ENCODE assay signal across 1 cellular context in genomic region chr11:28110108-28110838, GRCh38.
TF ChIP-seq lines count a peak whose summit lies in the region.

No MANE protein-coding gene starts in this region.

TF ChIP-seq in H1, 55 proteins besides CTCF, POLR2A, EP300 and RAD21 (continued from another document):
- TF ChIP-seq SIRT6 (IDR thresholded peaks at IDR 0.05; ENCODE audit: low read length) (no peak), MAX (IDR thresholded peaks at IDR 0.05) (peak; percentile 84), CEBPB (IDR thresholded peaks at IDR 0.05; ENCODE audit: low read depth, low read length) (no peak), BCL11A (IDR thresholded peaks at IDR 0.05; ENCODE audit: low read depth in 2 of 2, low read length in 2 of 2) (no peak), KDM4A (IDR thresholded peaks at IDR 0.05; ENCODE audit: low read depth, low read length, severe bottlenecking) (peak; percentile 40), TAF7 (optimal IDR thresholded peaks at IDR 0.05; ENCODE audit: borderline replicate concordance, low read depth, low read length) (peak; percentile 73), TEAD4 (IDR thresholded peaks at IDR 0.05; ENCODE audit: low read depth, low read length) (peak; percentile 57; the same call in 1 of the 2 replicates), RFX5 (IDR thresholded peaks at IDR 0.05; ENCODE audit: borderline replicate concordance, low read depth, low read length) (no peak), POLR2AphosphoS5 (IDR thresholded peaks at IDR 0.05; ENCODE audit: low read depth, low read length) (peak; percentile 95), CHD2 (IDR thresholded peaks at IDR 0.05; ENCODE audit: low read length) (peak; percentile 64), HDAC2 (IDR thresholded peaks at IDR 0.05; ENCODE audit: borderline replicate concordance in 1 of 2, low read depth in 2 of 2, low read length in 2 of 2) (peak; percentile 4 to 95; a peak in 2 of 4 replicates), SUZ12 (IDR thresholded peaks at IDR 0.05; ENCODE audit: low read length) (no peak), BACH1 (IDR thresholded peaks at IDR 0.05; ENCODE audit: low read length) (no peak), SP4 (IDR thresholded peaks at IDR 0.05; ENCODE audit: low read length) (peak; percentile 69; the same call in 1 of the 2 replicates), CTBP2 (IDR thresholded peaks at IDR 0.05; ENCODE audit: borderline replicate concordance, insufficient read depth, insufficient read length, low read length) (no peak), JUND (IDR thresholded peaks at IDR 0.05; ENCODE audit: low read length) (peak; percentile 61; the same call in 1 of the 2 replicates), HDAC6 (IDR thresholded peaks at IDR 0.05; ENCODE audit: low read depth, low read length) (no peak), PHF8 (conservative IDR thresholded peaks at IDR 0.05; ENCODE audit: low read depth, low read length) (peak; percentile 92), NANOG (IDR thresholded peaks at IDR 0.05; ENCODE audit: insufficient read depth, low read depth, low read length, poor library complexity, severe bottlenecking) (no peak), RNF2 (IDR thresholded peaks at IDR 0.05; ENCODE audit: borderline replicate concordance, low read depth, low read length, missing control alignments, poor library complexity, severe bottlenecking) (no peak), JUN (IDR thresholded peaks at IDR 0.05; ENCODE audit: low read depth, low read length) (no peak), EZH2 (IDR thresholded peaks at IDR 0.05; ENCODE audit: low read depth, low read length, severe bottlenecking) (no peak), SIN3A (conservative IDR thresholded peaks at IDR 0.05 in 1 of 2, IDR thresholded peaks at IDR 0.05 in 1 of 2; ENCODE audit: low read depth in 1 of 2, low read length in 2 of 2) (peak; percentile 51 to 93; a peak in 3 of 4 replicates), TAF1 (IDR thresholded peaks at IDR 0.05; ENCODE audit: low read depth, low read length) (peak; percentile 98), CHD7 (IDR thresholded peaks at IDR 0.05; ENCODE audit: insufficient replicate concordance, low read length) (peak; percentile 80), TBP (IDR thresholded peaks at IDR 0.05; ENCODE audit: low read depth, low read length) (peak; percentile 95), POU5F1 (IDR thresholded peaks at IDR 0.05; ENCODE audit: low read depth, low read length) (no peak), USF2 (IDR thresholded peaks at IDR 0.05; ENCODE audit: low read length) (no peak), GABPA (IDR thresholded peaks at IDR 0.05; ENCODE audit: borderline replicate concordance, insufficient read depth, low read length) (peak; percentile 80; the same call in 1 of the 2 replicates), ATF3 (IDR thresholded peaks at IDR 0.05; ENCODE audit: insufficient read depth, low read depth, low read length) (no peak), CBX5 (IDR thresholded peaks at IDR 0.05; ENCODE audit: low read depth, low read length) (no peak), E2F6 (IDR thresholded peaks at IDR 0.05) (peak; percentile 53), RBBP5 (IDR thresholded peaks at IDR 0.05; ENCODE audit: borderline replicate concordance, low read depth, low read length) (peak; percentile 99), CBX8 (IDR thresholded peaks at IDR 0.05; ENCODE audit: borderline replicate concordance, low read depth, low read length) (no peak), CREB1 (IDR thresholded peaks at IDR 0.05) (peak; percentile 56; the same call in 1 of the 2 replicates), SRF (IDR thresholded peaks at IDR 0.05; ENCODE audit: low read depth, low read length) (peak; percentile 16; the same call in 1 of the 2 replicates), ATF2 (IDR thresholded peaks at IDR 0.05; ENCODE audit: low read length) (0 out of 2 replicates have a peak, but pooled peaks have one; percentile 66), SP2 (IDR thresholded peaks at IDR 0.05; ENCODE audit: low read length) (no peak), RXRA (IDR thresholded peaks at IDR 0.05; ENCODE audit: insufficient read depth, low read depth, low read length) (no peak), ASH2L (IDR thresholded peaks at IDR 0.05; ENCODE audit: low read length) (peak; percentile 100), TCF12 (IDR thresholded peaks at IDR 0.05; ENCODE audit: low read depth, low read length) (no peak), MAFK (IDR thresholded peaks at IDR 0.05; ENCODE audit: low read depth, low read length) (no peak), SIX5 (IDR thresholded peaks at IDR 0.05; ENCODE audit: low read depth, low read length) (peak; percentile 52; the same call in 1 of the 2 replicates), FOSL1 (IDR thresholded peaks at IDR 0.05; ENCODE audit: insufficient read depth, low read depth, low read length) (no peak), GTF2F1 (IDR thresholded peaks at IDR 0.05; ENCODE audit: borderline replicate concordance, low read depth, low read length) (peak; percentile 86; the same call in 1 of the 2 replicates), SP1 (IDR thresholded peaks at IDR 0.05; ENCODE audit: low read depth, low read length) (peak; percentile 49; the same call in 1 of the 2 replicates), YY1 (IDR thresholded peaks at IDR 0.05; ENCODE audit: low read depth, low read length) (peak; percentile 56; the same call in 1 of the 2 replicates), ZNF274 (IDR thresholded peaks at IDR 0.05; ENCODE audit: borderline replicate concordance, extremely low read depth, low read length) (no peak), KDM1A (IDR thresholded peaks at IDR 0.05; ENCODE audit: borderline replicate concordance, low read length) (no peak), CHD1 (IDR thresholded peaks at IDR 0.05; ENCODE audit: low read depth, low read length) (no peak), BRCA1 (IDR thresholded peaks at IDR 0.05; ENCODE audit: low read depth, low read length) (no peak)
TF ChIP-seq in H1: peak in this region for 27.
